In genomic region chr5:142998316-142998862, GRCh38 we compare ENCODE assay signal across 13 cellular contexts.
DNase-seq lines count a peak whose midpoint lies in the region; ATAC-seq lines count a peak whose summit lies in the region.
"Had no signal": no experiment of that assay in that cellular context is flagged by ENCODE, and none has a peak within 500 bp of the region (broad histone marks: within the 10 kb centered on the region; RNA-seq: fewer than 3 reads in every experiment).

No MANE protein-coding gene starts in this region.

- intact Hi-C loops in left cardiac atrium (cut with DNase I), result no loop called here

- no peaks in the 10 kb centered on the region for H3K27me3 Mint-ChIP-seq in IgD-negative memory B cell
- H3K27me3 Mint-ChIP-seq in naive thymus-derived CD8-positive, alpha-beta T cell, result no peaks in the 10 kb centered on the region

- no peak for DNase-seq in naive thymus-derived CD8-positive, alpha-beta T cell
- no peak for DNase-seq in left cardiac atrium
- DNase-seq: activated effector memory CD4-positive, alpha-beta T cell treated with anti-CD3 and anti-CD28 coated beads, Interleukin-2, amount 50 U/mL, for 16 hours; Calu3; islet precursor cell; NCI-H2171; stimulated activated CD4-positive, alpha-beta T cell treated with anti-CD3 and anti-CD28 coated beads, Interleukin-12 subunit alpha, Interleukin-12 subunit beta, amount 100 ng/mL, for 4 hours had no signal

- POLR2A ChIA-PET in naive thymus-derived CD8-positive, alpha-beta T cell (lab: Charles Lee), result no interaction called here

- peaks cover 33 to 44% (median 34%) of the 10 kb centered on the region in 3 donors for H3K4me1 Mint-ChIP-seq in IgD-negative memory B cell
- H3K4me1 Mint-ChIP-seq in naive thymus-derived CD8-positive, alpha-beta T cell, result peaks cover 27 to 84% (median 41%) of the 10 kb centered on the region in 4 donors

- peak; percentile 32 for ATAC-seq in GM18498 (IDR thresholded peaks at IDR 0.05; ENCODE audit: unreplicated experiment)
- ATAC-seq in GM21447 (IDR thresholded peaks at IDR 0.05; ENCODE audit: unreplicated experiment), result peak; percentile 28
- no peak for ATAC-seq in naive thymus-derived CD8-positive, alpha-beta T cell
- ATAC-seq in GM21619 (IDR thresholded peaks at IDR 0.05; ENCODE audit: unreplicated experiment), result no peak
- no peak for ATAC-seq in left cardiac atrium
- ATAC-seq in GM21528 (IDR thresholded peaks at IDR 0.05; ENCODE audit: low FRiP score, unreplicated experiment), result no peak

- H3K27ac Mint-ChIP-seq in IgD-negative memory B cell, result peak overlapping the region; percentile 65 to 84 (median 84)
- H3K27ac Mint-ChIP-seq in naive thymus-derived CD8-positive, alpha-beta T cell, result peak overlapping the region in 7 of 10 donors; percentile 38 to 84 (median 52)
- H3K27ac Mint-ChIP-seq: nephron had no signal

- no peaks in the 10 kb centered on the region for H3K9me3 Mint-ChIP-seq in IgD-negative memory B cell
- peaks cover 0 to 12% (median 0%) of the 10 kb centered on the region in 9 donors for H3K9me3 Mint-ChIP-seq in naive thymus-derived CD8-positive, alpha-beta T cell

- peaks cover 7% of the 10 kb centered on the region for H3K36me3 Mint-ChIP-seq in IgD-negative memory B cell
- H3K36me3 Mint-ChIP-seq in naive thymus-derived CD8-positive, alpha-beta T cell, result peaks cover 12 to 23% (median 15%) of the 10 kb centered on the region in 3 donors

- H3K4me3 Mint-ChIP-seq in IgD-negative memory B cell, result peak overlapping the region; percentile 34 to 87 (median 78)
- H3K4me3 Mint-ChIP-seq in naive thymus-derived CD8-positive, alpha-beta T cell, result peak overlapping the region in 1 of 10 donors; percentile 48
- H3K4me3 Mint-ChIP-seq: nephron had no signal

Comparison
In these comparisons a context has a peak if more than half of its experiments do, and no peak if none do; other contexts are left out.
1. ATAC-seq: peak in GM18498 (single experiment) and GM21447 (single experiment); none in naive thymus-derived CD8-positive, alpha-beta T cell (0 of 2), GM21619 (single experiment), left cardiac atrium (0 of 2) and GM21528 (single experiment).